In genomic region chr3:179432021-179432420, GRCh38 we compare ENCODE assay signal across 10 cellular contexts. TPM values are rescaled to one million over a fixed set of nuclear protein-coding genes. Genes with fewer than 3 reads are reported as not detected.
DNase-seq lines count a peak whose midpoint lies in the region; ATAC-seq, FAIRE-seq and TF ChIP-seq lines count a peak whose summit lies in the region.
"Had no signal": no experiment of that assay in that cellular context is flagged by ENCODE, and none has a peak within 500 bp of the region (broad histone marks: within the 10 kb centered on the region; RNA-seq: fewer than 3 reads in every experiment).

No MANE protein-coding gene starts in this region.

- H3K27me3 ChIP-seq in GM12878 (replicated peaks in 1 of 2; ENCODE audit: control insufficient read depth in 2 of 2, insufficient read depth in 2 of 2, low read length in 1 of 2): no peaks in the 10 kb centered on the region
- H3K27me3 ChIP-seq: upper lobe of left lung had no signal

- no peaks in the 10 kb centered on the region for H3K9me3 Mint-ChIP-seq in activated CD4-positive, alpha-beta T cell treated with anti-CD3 and anti-CD28 coated beads, Interleukin-2, amount 10 ng/mL, durations not matched to agents 24 days and 14 days

- H3K4me3 ChIP-seq in GM12878: no peak overlapping the region
- H3K4me3 ChIP-seq: upper lobe of left lung had no signal

- no peak for TF ChIP-seq RAD21 in GM12878 (IDR thresholded peaks at IDR 0.05; ENCODE audit: insufficient read depth, low read depth, low read length)

- RAD21 ChIA-PET in GM12878 (lab: Charles Lee; ENCODE audit: unreplicated experiment): no interaction called here

- H3K4me1 Mint-ChIP-seq in activated CD4-positive, alpha-beta T cell treated with anti-CD3 and anti-CD28 coated beads, Interleukin-2, amount 10 ng/mL, durations not matched to agents 24 days and 14 days: peaks cover 5% of the 10 kb centered on the region

- H2AFZ ChIP-seq in GM12878 (ENCODE audit: control insufficient read depth, low read depth, low read length): peak overlapping the region; percentile 46

- CTCF ChIA-PET in GM12878 (lab: Yijun Ruan, JAX): interaction anchor here (1.0 kb wide), 1 partner anchor 111 kb away, joined by 3 read pairs; no protein-coding TSS in a partner anchor

- no peaks in the 10 kb centered on the region for H3K36me3 Mint-ChIP-seq in activated CD4-positive, alpha-beta T cell treated with anti-CD3 and anti-CD28 coated beads, Interleukin-2, amount 10 ng/mL, durations not matched to agents 24 days and 14 days (ENCODE audit: low read depth)
- H3K36me3 Mint-ChIP-seq: activated naive CD8-positive, alpha-beta T cell had no signal

- peaks cover 14% of the 10 kb centered on the region for H3K4me1 ChIP-seq in GM12878 (ENCODE audit: control insufficient read depth, insufficient read depth, low read length)

- BruUV-seq in GM12878 (replicated peaks; lab: Mats Ljungman, UMichigan): no TSS peak

- TF ChIP-seq POLR2A in GM12878 (IDR thresholded peaks at IDR 0.05; ENCODE audit: low read depth, low read length): no peak

- H3K27ac ChIP-seq in 22Rv1 (peak overlapping the region; percentile 26), GM12878 (ENCODE audit: control insufficient read depth, insufficient read depth) (peak overlapping the region; percentile 10; the same call in 1 of the 2 replicates)

- no peak for TF ChIP-seq EP300 in GM12878 (IDR thresholded peaks at IDR 0.05; ENCODE audit: borderline replicate concordance in 1 of 2, control insufficient read depth in 1 of 2, low read depth in 2 of 2, low read length in 2 of 2)

- no peak for TF ChIP-seq CTCF in 22Rv1 (IDR thresholded peaks at IDR 0.05)
- TF ChIP-seq CTCF in GM12878 (IDR thresholded peaks at IDR 0.05 in 2 of 3, conservative IDR thresholded peaks at IDR 0.05 in 1 of 3; ENCODE audit: control insufficient read depth in 2 of 3, extremely low read depth in 1 of 3, insufficient read depth in 1 of 3, low read depth in 3 of 3, low read length in 3 of 3): no peak

- peak; percentile 40 for DNase-seq in GM12878 (ENCODE audit: low read depth, low spot score)
- no peak for DNase-seq in activated CD8-positive, alpha-beta memory T cell treated with anti-CD3 and anti-CD28 coated beads, Interleukin-2, amount 50 U/mL, for 4 hours
- no peak for DNase-seq in NCI-H748 (lab: John Stamatoyannopoulos, UW; ENCODE audit: unreplicated experiment)
- no peak for DNase-seq in activated CD4-positive, alpha-beta T cell treated with anti-CD3 and anti-CD28 coated beads, Interleukin-2, amount 10 ng/mL, durations not matched to agents 24 days and 14 days

- H3K27me3 Mint-ChIP-seq in activated CD4-positive, alpha-beta T cell treated with anti-CD3 and anti-CD28 coated beads, Interleukin-2, amount 10 ng/mL, durations not matched to agents 24 days and 14 days: peaks cover 2% of the 10 kb centered on the region
- H3K27me3 Mint-ChIP-seq: activated naive CD8-positive, alpha-beta T cell had no signal

- SMC1A ChIA-PET in GM12878 (lab: Charles Lee; ENCODE audit: uncharacterized antibody, unreplicated experiment): interaction anchor here (1.3 kb wide), 1 partner anchor 78 kb away, joined by 4 read pairs; no protein-coding TSS in a partner anchor

- no peaks in the 10 kb centered on the region for H4K20me1 ChIP-seq in GM12878 (ENCODE audit: control insufficient read depth, insufficient read depth)

- H3K4me2 ChIP-seq in GM12878 (ENCODE audit: control insufficient read depth, insufficient read depth): peak overlapping the region; percentile 76; the same call in 1 of the 2 replicates

- FAIRE-seq in GM12878 (lab: Jason Lieb, UNC): no peak

- WGBS in GM12878 (ENCODE audit: insufficient coverage, insufficient replicate concordance, low lambda C conversion rate, missing lambda C conversion rate): 1% methylated on average over 3 of the region's 3 CpGs

- POLR2A ChIA-PET in GM12878 (lab: Charles Lee): no interaction called here

- no peaks in the 10 kb centered on the region for H3K79me2 ChIP-seq in GM12878 (ENCODE audit: control insufficient read depth, insufficient read depth, low read length)

- in situ Hi-C loops in GM12878 (cut with MboI): no loop called here

- no peak overlapping the region for H3K9ac ChIP-seq in GM12878 (ENCODE audit: control insufficient read depth, insufficient read depth, low read length)

- no peak overlapping the region for H3K27ac Mint-ChIP-seq in activated CD4-positive, alpha-beta T cell treated with anti-CD3 and anti-CD28 coated beads, Interleukin-2, amount 10 ng/mL, durations not matched to agents 24 days and 14 days
- H3K27ac Mint-ChIP-seq: activated naive CD8-positive, alpha-beta T cell had no signal

- H3K36me3 ChIP-seq in GM12878 (ENCODE audit: control insufficient read depth in 2 of 2, insufficient read depth in 2 of 2, low read length in 1 of 2): no peaks in the 10 kb centered on the region
- H3K36me3 ChIP-seq: upper lobe of left lung had no signal

- intact Hi-C loops in GM12878 (cut with micrococcal nuclease; ENCODE audit: unreplicated experiment): no loop called here
- intact Hi-C loops in activated CD4-positive, alpha-beta T cell treated with anti-CD3 and anti-CD28 coated beads, Interleukin-2, amount 10 ng/mL, durations not matched to agents 24 days and 14 days (cut with micrococcal nuclease): no loop called here

- peak; percentile 71 for ATAC-seq in GM19463 (IDR thresholded peaks at IDR 0.05; ENCODE audit: unreplicated experiment)
- ATAC-seq in HG03432 (IDR thresholded peaks at IDR 0.05; ENCODE audit: unreplicated experiment): peak; percentile 78
- ATAC-seq in GM12878: peak; percentile 83
- ATAC-seq in GM18873 (IDR thresholded peaks at IDR 0.05; ENCODE audit: low FRiP score, unreplicated experiment): no peak

- H3K4me3 Mint-ChIP-seq in activated CD4-positive, alpha-beta T cell treated with anti-CD3 and anti-CD28 coated beads, Interleukin-2, amount 10 ng/mL, durations not matched to agents 24 days and 14 days: no peak overlapping the region
- H3K4me3 Mint-ChIP-seq: activated naive CD8-positive, alpha-beta T cell had no signal

- H3K9me3 ChIP-seq in GM12878 (replicated peaks; ENCODE audit: control insufficient read depth, insufficient read depth, low read length): no peaks in the 10 kb centered on the region
- H3K9me3 ChIP-seq: upper lobe of left lung had no signal

TF ChIP-seq in GM12878, 131 proteins besides CTCF, POLR2A, EP300 and RAD21 (continues in another document):
- TF ChIP-seq NFYA (IDR thresholded peaks at IDR 0.05; ENCODE audit: borderline replicate concordance, low read depth, low read length) (no peak), MXI1 (IDR thresholded peaks at IDR 0.05; ENCODE audit: low read depth, low read length) (no peak), STAT3 (IDR thresholded peaks at IDR 0.05; ENCODE audit: low read depth, low read length) (no peak), BACH1 (IDR thresholded peaks at IDR 0.05; ENCODE audit: borderline replicate concordance) (no peak), GABPA (IDR thresholded peaks at IDR 0.05; ENCODE audit: low read depth) (no peak), FOXM1 (IDR thresholded peaks at IDR 0.05; ENCODE audit: low read depth, low read length) (0 out of 2 replicates have a peak, but pooled peaks have one; percentile 46), CREB1 (IDR thresholded peaks at IDR 0.05; ENCODE audit: low read depth) (peak; percentile 20; the same call in 1 of the 2 replicates), BMI1 (IDR thresholded peaks at IDR 0.05; ENCODE audit: borderline replicate concordance) (peak; percentile 25; the same call in 1 of the 2 replicates), KDM1A (IDR thresholded peaks at IDR 0.05; ENCODE audit: borderline replicate concordance) (no peak), SIX5 (IDR thresholded peaks at IDR 0.05; ENCODE audit: low read depth, low read length, severe bottlenecking) (no peak), IKZF1 (conservative IDR thresholded peaks at IDR 0.05) (peak; percentile 47)
- TF ChIP-seq, protein P1, sequence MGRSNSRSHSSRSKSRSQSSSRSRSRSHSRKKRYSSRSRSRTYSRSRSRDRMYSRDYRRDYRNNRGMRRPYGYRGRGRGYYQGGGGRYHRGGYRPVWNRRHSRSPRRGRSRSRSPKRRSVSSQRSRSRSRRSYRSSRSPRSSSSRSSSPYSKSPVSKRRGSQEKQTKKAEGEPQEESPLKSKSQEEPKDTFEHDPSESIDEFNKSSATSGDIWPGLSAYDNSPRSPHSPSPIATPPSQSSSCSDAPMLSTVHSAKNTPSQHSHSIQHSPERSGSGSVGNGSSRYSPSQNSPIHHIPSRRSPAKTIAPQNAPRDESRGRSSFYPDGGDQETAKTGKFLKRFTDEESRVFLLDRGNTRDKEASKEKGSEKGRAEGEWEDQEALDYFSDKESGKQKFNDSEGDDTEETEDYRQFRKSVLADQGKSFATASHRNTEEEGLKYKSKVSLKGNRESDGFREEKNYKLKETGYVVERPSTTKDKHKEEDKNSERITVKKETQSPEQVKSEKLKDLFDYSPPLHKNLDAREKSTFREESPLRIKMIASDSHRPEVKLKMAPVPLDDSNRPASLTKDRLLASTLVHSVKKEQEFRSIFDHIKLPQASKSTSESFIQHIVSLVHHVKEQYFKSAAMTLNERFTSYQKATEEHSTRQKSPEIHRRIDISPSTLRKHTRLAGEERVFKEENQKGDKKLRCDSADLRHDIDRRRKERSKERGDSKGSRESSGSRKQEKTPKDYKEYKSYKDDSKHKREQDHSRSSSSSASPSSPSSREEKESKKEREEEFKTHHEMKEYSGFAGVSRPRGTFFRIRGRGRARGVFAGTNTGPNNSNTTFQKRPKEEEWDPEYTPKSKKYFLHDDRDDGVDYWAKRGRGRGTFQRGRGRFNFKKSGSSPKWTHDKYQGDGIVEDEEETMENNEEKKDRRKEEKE (IDR thresholded peaks at IDR 0.05): no peak

RNA-seq across cellular contexts. Expression of gene GNB4, which starts 19.2 kb away (rescaled TPM):
- 0.31 and 0.51 TPM in 2 replicates for total RNA-seq in GM12878 (2013; cell fraction: nucleolus; rRNA removed)
- total RNA-seq in GM12878 (2014; rRNA removed): 1.9 and 3.0 TPM in 2 replicates
- total RNA-seq in GM12878 (2014; rRNA removed; fragmentation: Illumina TruSeq; extraction: Trizol): 2.3 and 3.4 TPM in 2 replicates
- total RNA-seq in GM12878 (2021): 2.4 and 3.1 TPM in 2 replicates
- 0.94 TPM for polyA plus RNA-seq in GM12878 (2011; ENCODE audit: low read depth)
- 0.14 and 0.20 TPM in 2 replicates for polyA plus RNA-seq in GM12878 (2011; rRNA removed)
- 0.03 TPM in 2 replicates for polyA plus RNA-seq in GM12878 (2011; cell fraction: cytosol; rRNA removed)
- 0.03 TPM in 1 of 2 replicates, not detected in the other for polyA plus RNA-seq in GM12878 (2011; cell fraction: nucleus; rRNA removed)
- 1.7 and 1.8 TPM in 2 replicates for polyA plus RNA-seq in GM12878 (2012)
- polyA plus RNA-seq in GM12878 (2014; fragmentation: Illumina TruSeq; extraction: Trizol): 2.1 and 2.6 TPM in 2 replicates
- 1 to 10 TPM in 1 of 2 experiments, under 1 TPM in 1; 0.91 to 1.0 TPM for polyA plus RNA-seq in GM12878 (2014; fragmentation: Nextera tagmentation; extraction: Ambion mirVana)
- 1.6 and 1.7 TPM in 2 replicates for polyA plus RNA-seq in GM12878 (2014; rRNA removed)
- polyA plus RNA-seq in GM12878 (2016; fragmentation: Nextera tagmentation; extraction: Ambion mirVana): 1 to 10 TPM; 1.3 to 2.6 TPM
- 0.36 TPM in 1 of 2 replicates, not detected in the other for polyA minus RNA-seq in GM12878 (2011; rRNA and poly(A)+ RNA removed)
- 2.1 TPM in 1 of 2 replicates, not detected in the other for polyA minus RNA-seq in GM12878 (2011; cell fraction: cytosol; rRNA and poly(A)+ RNA removed)
- 0.12 and 0.19 TPM in 2 replicates for polyA minus RNA-seq in GM12878 (2011; cell fraction: nucleus; rRNA and poly(A)+ RNA removed)
- total RNA-seq in activated CD4-positive, alpha-beta T cell treated with anti-CD3 and anti-CD28 coated beads, Interleukin-2, amount 10 ng/mL, durations not matched to agents 24 days and 14 days: 11.8 and 14.0 TPM in 2 replicates
